8 cellular contexts compared by ENCODE assay signal in the genomic region with DNA sequence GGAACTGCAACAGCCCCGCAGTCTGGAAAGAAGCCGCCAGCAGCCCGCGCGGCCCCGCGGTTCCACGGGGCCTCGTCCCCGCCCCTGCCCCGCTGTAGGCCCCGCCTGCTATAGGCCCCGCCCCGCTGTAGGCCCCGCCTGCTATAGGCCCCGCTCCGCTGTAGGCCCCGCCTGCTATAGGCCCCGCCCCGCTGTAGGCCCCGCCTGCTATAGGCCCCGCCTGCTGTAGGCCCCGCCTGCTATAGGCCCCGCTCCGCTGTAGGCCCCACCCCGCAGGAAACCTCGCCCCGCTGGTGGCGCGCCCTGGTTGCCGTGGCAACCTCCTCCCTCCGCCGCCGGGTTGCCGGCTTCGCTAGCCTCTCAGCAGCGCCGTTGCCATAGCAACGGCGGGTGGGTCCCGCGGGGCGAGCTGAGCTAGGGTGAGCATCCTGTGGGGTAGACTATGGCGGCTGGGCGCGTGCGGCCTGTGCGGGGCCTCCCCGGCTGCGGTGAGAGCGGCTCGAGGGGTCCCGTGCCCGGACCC.
DNase-seq lines count a peak whose midpoint lies in the region; ATAC-seq and FAIRE-seq lines count a peak whose summit lies in the region.

No MANE protein-coding gene starts in this region.

- FAIRE-seq in GM18507 (lab: Jason Lieb, UNC), result peak; percentile 89

- no peaks in the 10 kb centered on the region for H3K4me1 Mint-ChIP-seq in central memory CD8-positive, alpha-beta T cell

- peak overlapping the region; percentile 87 for H3K27ac Mint-ChIP-seq in central memory CD8-positive, alpha-beta T cell (ENCODE audit: low read depth)

- peaks cover 5% of the 10 kb centered on the region for H3K36me3 Mint-ChIP-seq in central memory CD8-positive, alpha-beta T cell (ENCODE audit: insufficient read depth)

- no peaks in the 10 kb centered on the region for H3K9me3 Mint-ChIP-seq in central memory CD8-positive, alpha-beta T cell

- DNase-seq in GM18507 (ENCODE audit: extremely low spot score, insufficient read length, low read depth) (peak; percentile 87), NCI-H2196 (lab: John Stamatoyannopoulos, UW; ENCODE audit: unreplicated experiment) (peak; percentile 99), islet precursor cell (peak; percentile 98), cortex of kidney (lab: John Stamatoyannopoulos, UW) (no peak)
- DNase-seq in activated CD4-positive, CD25-positive, alpha-beta regulatory T cell treated with anti-CD3 and anti-CD28 coated beads, Interleukin-2, amount 50 U/mL, for 72 hours, result peak; percentile 93
- DNase-seq in central memory CD8-positive, alpha-beta T cell (ENCODE audit: low spot score in 2 of 2), result peak; percentile 97 to 99
- peak; percentile 90 to 99 for DNase-seq in stimulated activated CD4-positive, alpha-beta T cell treated with anti-CD3 and anti-CD28 coated beads, Interleukin-15, amount 100 ng/mL, for 1 hour (ENCODE audit: low read depth in 1 of 2, low spot score in 1 of 2)

- peak; percentile 78 for ATAC-seq in HG03064 (IDR thresholded peaks at IDR 0.05; ENCODE audit: low read depth, unreplicated experiment)
- ATAC-seq in central memory CD8-positive, alpha-beta T cell (replicated peaks; ENCODE audit: extremely low read depth, poor library complexity, severe bottlenecking), result peak; percentile 91

- H3K27me3 Mint-ChIP-seq in central memory CD8-positive, alpha-beta T cell, result peaks cover 27% of the 10 kb centered on the region

- H3K4me3 Mint-ChIP-seq in central memory CD8-positive, alpha-beta T cell, result peak overlapping the region; percentile 61
